ENCODE assay signal across 22 cellular contexts in genomic region chr9:84169240-84169639, GRCh38.
DNase-seq lines count a peak whose midpoint lies in the region; ATAC-seq and TF ChIP-seq lines count a peak whose summit lies in the region.
"Had no signal": no experiment of that assay in that cellular context is flagged by ENCODE, and none has a peak within 500 bp of the region (broad histone marks: within the 10 kb centered on the region; RNA-seq: fewer than 3 reads in every experiment).

No MANE protein-coding gene starts in this region.

- H3K4me1 ChIP-seq in breast epithelium, result no peaks in the 10 kb centered on the region
- no peaks in the 10 kb centered on the region for H3K4me1 ChIP-seq in lower lobe of right lung

- intact Hi-C loops in MCF 10A (cut with micrococcal nuclease) (no loop called here), breast epithelium (cut with DNase I; ENCODE audit: low total_unique reads) (no loop called here), lower lobe of right lung (cut with DNase I) (no loop called here)

- H3K4me3 ChIP-seq in breast epithelium (no peak overlapping the region), lower lobe of right lung (no peak overlapping the region)
- H3K4me3 ChIP-seq: coronary artery, gastroesophageal sphincter, left ventricle myocardium inferior had no signal

- BruUV-seq in MCF 10A (replicated peaks; lab: Mats Ljungman, UMichigan), result no TSS peak

- no peak overlapping the region for H3K27ac Mint-ChIP-seq in MCF 10A (ENCODE audit: low read depth, unreplicated experiment)
- H3K27ac Mint-ChIP-seq in activated naive CD4-positive, alpha-beta T cell treated with anti-CD3 and anti-CD28 coated beads, Interleukin-2, amount 50 U/mL, for 72 hours, result no peak overlapping the region
- H3K27ac Mint-ChIP-seq: CD14-positive monocyte; T-helper 1 cell treated with Interleukin-12 subunit alpha and Interleukin-12 subunit beta and Interleukin-4 antibody, amounts not matched to agents 30 μg/mL and 1 μg/mL, for 36 hours had no signal

- TF ChIP-seq POLR2A in breast epithelium (IDR thresholded peaks at IDR 0.05), result no peak

- TF ChIP-seq CTCF in MCF 10A (IDR thresholded peaks at IDR 0.05; ENCODE audit: unreplicated experiment) (no peak), breast epithelium (IDR thresholded peaks at IDR 0.05) (no peak), lower lobe of right lung (IDR thresholded peaks at IDR 0.05) (no peak)

- no peak for ATAC-seq in activated naive CD4-positive, alpha-beta T cell treated with anti-CD3 and anti-CD28 coated beads, Interleukin-2, amount 50 U/mL, for 72 hours
- no peak for ATAC-seq in lower lobe of right lung
- ATAC-seq: gastroesophageal sphincter had no signal

- H3K9me3 ChIP-seq in breast epithelium (no peaks in the 10 kb centered on the region), lower lobe of right lung (no peaks in the 10 kb centered on the region)
- H3K9me3 ChIP-seq: gastroesophageal sphincter, left ventricle myocardium inferior had no signal

- POLR2A ChIA-PET in MCF 10A (lab: Yijun Ruan, JAX), result interaction anchor here (0.7 to 1.9 kb wide), 9 partner anchors 13 to 196 kb away, joined by 3 to 9 read pairs (median 3); no protein-coding TSS in a partner anchor

- peaks cover 6% of the 10 kb centered on the region for H3K36me3 Mint-ChIP-seq in MCF 10A (ENCODE audit: insufficient read depth, unreplicated experiment)
- H3K36me3 Mint-ChIP-seq in activated naive CD4-positive, alpha-beta T cell treated with anti-CD3 and anti-CD28 coated beads, Interleukin-2, amount 50 U/mL, for 72 hours, result no peaks in the 10 kb centered on the region
- H3K36me3 Mint-ChIP-seq: CD14-positive monocyte had no signal

- H3K4me3 Mint-ChIP-seq in MCF 10A (ENCODE audit: unreplicated experiment), result no peak overlapping the region
- H3K4me3 Mint-ChIP-seq: CD14-positive monocyte; T-helper 1 cell treated with Interleukin-12 subunit alpha and Interleukin-12 subunit beta and Interleukin-4 antibody, amounts not matched to agents 30 μg/mL and 1 μg/mL, for 36 hours had no signal

- no peaks in the 10 kb centered on the region for H3K9me3 Mint-ChIP-seq in MCF 10A (ENCODE audit: unreplicated experiment)
- no peaks in the 10 kb centered on the region for H3K9me3 Mint-ChIP-seq in activated naive CD4-positive, alpha-beta T cell treated with anti-CD3 and anti-CD28 coated beads, Interleukin-2, amount 50 U/mL, for 72 hours
- H3K9me3 Mint-ChIP-seq: CD14-positive monocyte; T-helper 1 cell treated with Interleukin-12 subunit alpha and Interleukin-12 subunit beta and Interleukin-4 antibody, amounts not matched to agents 30 μg/mL and 1 μg/mL, for 36 hours had no signal

- no peak overlapping the region for H3K27ac ChIP-seq in breast epithelium
- H3K27ac ChIP-seq in lower lobe of right lung, result no peak overlapping the region
- H3K27ac ChIP-seq: coronary artery, gastroesophageal sphincter, HL-60, VCaP had no signal

- no peaks in the 10 kb centered on the region for H3K36me3 ChIP-seq in breast epithelium
- no peaks in the 10 kb centered on the region for H3K36me3 ChIP-seq in lower lobe of right lung
- H3K36me3 ChIP-seq: gastroesophageal sphincter, left ventricle myocardium inferior had no signal

- no peaks in the 10 kb centered on the region for H3K27me3 Mint-ChIP-seq in MCF 10A (ENCODE audit: insufficient read depth, unreplicated experiment)

- DNase-seq in MCF 10A (ENCODE audit: unreplicated experiment) (peak; percentile 21), breast epithelium (ENCODE audit: low spot score in 2 of 2) (no peak), amniotic epithelial cell (ENCODE audit: low read depth) (peak; percentile 51), fibroblast of peridontal ligament (ENCODE audit: extremely low read depth) (peak; percentile 21), AML-193 (lab: John Stamatoyannopoulos, UW) (no peak), hepatic stellate cell (ENCODE audit: low spot score) (no peak), lower lobe of right lung (no peak)
- no peak for DNase-seq in activated naive CD4-positive, alpha-beta T cell treated with anti-CD3 and anti-CD28 coated beads, Interleukin-2, amount 50 U/mL, for 72 hours (ENCODE audit: low spot score in 2 of 2)
- DNase-seq: 8988T; activated CD4-positive, alpha-beta T cell treated with anti-CD3 and anti-CD28 coated beads, Interleukin-2, amount 50 U/mL, for 1 hour; activated naive CD4-positive, alpha-beta T cell; aorta; left ventricle myocardium inferior; NCI-H2081; NCI-H524; Right ventricle myocardium superior had no signal

- H3K27me3 ChIP-seq in breast epithelium (no peaks in the 10 kb centered on the region), lower lobe of right lung (ENCODE audit: low read depth) (no peaks in the 10 kb centered on the region)
- H3K27me3 ChIP-seq: gastroesophageal sphincter had no signal

- H3K4me1 Mint-ChIP-seq in MCF 10A (ENCODE audit: insufficient read depth, unreplicated experiment), result peaks cover 21% of the 10 kb centered on the region

- CTCF ChIA-PET in MCF 10A (lab: Yijun Ruan, JAX), result interaction anchor here (0.7 to 1.7 kb wide), 4 partner anchors 8 to 148 kb away, joined by 3 to 7 read pairs (median 4); no protein-coding TSS in a partner anchor

Comparison
In these comparisons a context has a peak if more than half of its experiments do, and no peak if none do; other contexts are left out.
1. DNase-seq: peak in MCF 10A (single experiment), amniotic epithelial cell (single experiment) and fibroblast of peridontal ligament (single experiment); none in breast epithelium (0 of 2), AML-193 (0 of 2), hepatic stellate cell (single experiment), activated naive CD4-positive, alpha-beta T cell treated with anti-CD3 and anti-CD28 coated beads, Interleukin-2, amount 50 U/mL, for 72 hours (0 of 2) and lower lobe of right lung (single experiment).